1 cellular context compared by ENCODE assay signal in genomic region chr11:62435741-62436485, GRCh38.
TF ChIP-seq lines count a peak whose summit lies in the region.

No MANE protein-coding gene starts in this region.

TF ChIP-seq in IMR-90, 13 proteins besides CTCF, POLR2A, EP300 and RAD21 (continued from another document):
- TF ChIP-seq MXI1 (IDR thresholded peaks at IDR 0.05; ENCODE audit: borderline replicate concordance, low read depth, low read length) (no peak), RFX5 (IDR thresholded peaks at IDR 0.05; ENCODE audit: low read depth, low read length) (no peak)
